8 cellular contexts compared by ENCODE assay signal in genomic region chr12:121590476-121591143, GRCh38. TPM values are rescaled to one million over a fixed set of nuclear protein-coding genes. Genes with fewer than 3 reads are reported as not detected.
DNase-seq lines count a peak whose midpoint lies in the region; ATAC-seq, FAIRE-seq and TF ChIP-seq lines count a peak whose summit lies in the region.

No MANE protein-coding gene starts in this region.

- H3K4me3 ChIP-seq in mononuclear cell (ENCODE audit: low read length): peak overlapping the region; percentile 32

- H3K4me1 Mint-ChIP-seq in WTC11: peaks cover 31% of the 10 kb centered on the region

- CTCF ChIA-PET in WTC11 (lab: Charles Lee): no interaction called here

- H3K36me3 Mint-ChIP-seq in WTC11: peaks cover 7% of the 10 kb centered on the region

- TF ChIP-seq CTCF in WTC11 (IDR thresholded peaks at IDR 0.05): no peak

- no peaks in the 10 kb centered on the region for H3K27me3 Mint-ChIP-seq in WTC11 (ENCODE audit: low read depth)

- H3K27ac Mint-ChIP-seq in WTC11: peak overlapping the region; percentile 98

- FAIRE-seq in GM12891 (lab: Jason Lieb, UNC): peak; percentile 62

- no peaks in the 10 kb centered on the region for H3K9me3 ChIP-seq in mononuclear cell (ENCODE audit: low read depth, low read length)

- H3K9me3 Mint-ChIP-seq in WTC11: no peaks in the 10 kb centered on the region

- TF ChIP-seq POLR2A in GM12891 (IDR thresholded peaks at IDR 0.05; ENCODE audit: low read depth, low read length): no peak

- peak overlapping the region; percentile 47 for H3K4me3 Mint-ChIP-seq in WTC11

- H3K4me1 ChIP-seq in mononuclear cell (ENCODE audit: insufficient read depth, low read length): peaks cover 38% of the 10 kb centered on the region

- POLR2A ChIA-PET in WTC11 (lab: Charles Lee): interaction anchor here (1.8 kb wide), 1 partner anchor 13 kb away, joined by 6 read pairs; no protein-coding TSS in a partner anchor

- H3K27me3 ChIP-seq in mononuclear cell (ENCODE audit: insufficient read depth, low read length): no peaks in the 10 kb centered on the region

- DNase-seq in GM12891 (ENCODE audit: insufficient read length, low spot score) (no peak), WTC11 (ENCODE audit: low spot score) (no peak), stromal cell of bone marrow (ENCODE audit: low read depth) (peak; percentile 70), NCI-H146 treated with DMSO at 0.1 percent for 48 hours (lab: John Stamatoyannopoulos, UW; ENCODE audit: unreplicated experiment) (no peak)
- peak; percentile 84 for DNase-seq in central memory CD4-positive, alpha-beta T cell

- ATAC-seq in HG03064 (IDR thresholded peaks at IDR 0.05; ENCODE audit: low read depth, unreplicated experiment) (peak; percentile 45), WTC11 (peak; percentile 48), HG02973 (IDR thresholded peaks at IDR 0.05; ENCODE audit: unreplicated experiment) (no peak)

TF ChIP-seq in GM12891, 5 proteins besides CTCF, POLR2A, EP300 and RAD21:
- TF ChIP-seq SPI1 (IDR thresholded peaks at IDR 0.05; ENCODE audit: low read depth, low read length) (peak; percentile 0; the same call in 1 of the 2 replicates), POLR2AphosphoS5 (IDR thresholded peaks at IDR 0.05; ENCODE audit: low read depth, low read length) (no peak)

TF ChIP-seq in WTC11, 78 proteins besides CTCF, POLR2A, EP300 and RAD21:
- TF ChIP-seq ZNF263 (CRISPR knock-in tag; IDR thresholded peaks at IDR 0.05; ENCODE audit: low read depth): no peak
- no peak for TF ChIP-seq HMGA2 (CRISPR knock-in tag; IDR thresholded peaks at IDR 0.05)
- TF ChIP-seq MYBL2 (CRISPR knock-in tag; IDR thresholded peaks at IDR 0.05): no peak
- no peak for TF ChIP-seq OVOL2 (CRISPR knock-in tag; IDR thresholded peaks at IDR 0.05; ENCODE audit: borderline replicate concordance)
- TF ChIP-seq ZNF532 (CRISPR knock-in tag; IDR thresholded peaks at IDR 0.05; ENCODE audit: borderline replicate concordance): no peak
- no peak for TF ChIP-seq E2F4 (CRISPR knock-in tag; IDR thresholded peaks at IDR 0.05; ENCODE audit: borderline replicate concordance, low read depth)
- no peak for TF ChIP-seq ATF2 (CRISPR knock-in tag; IDR thresholded peaks at IDR 0.05; ENCODE audit: borderline replicate concordance, low read depth)
- no peak for TF ChIP-seq ZNF512 (CRISPR knock-in tag; IDR thresholded peaks at IDR 0.05; ENCODE audit: borderline replicate concordance)
TF ChIP-seq in WTC11: peak in this region for 0.

RNA-seq across cellular contexts. Expression of gene KDM2B, which starts 9.8 kb away (rescaled TPM):
- 68.9 TPM for polyA plus RNA-seq in GM12891 (2012; ENCODE audit: low read depth, missing spikeins)
- total RNA-seq in WTC11 (2021) (147 to 155 TPM (median 152 TPM) in 3 replicates), mononuclear cell (63.7 TPM)

RNA-seq across cellular contexts. Expression of gene ORAI1, which starts 35.7 kb away (rescaled TPM):
- polyA plus RNA-seq in GM12891 (2012; ENCODE audit: low read depth, missing spikeins): 16.9 TPM
- total RNA-seq in WTC11 (2021): 27.7 to 28.9 TPM (median 28.6 TPM) in 3 replicates
- total RNA-seq in mononuclear cell: 31.3 TPM

Comparison
In these comparisons a context has a peak if more than half of its experiments do, and no peak if none do; other contexts are left out.
1. DNase-seq: peak in central memory CD4-positive, alpha-beta T cell (single experiment) and stromal cell of bone marrow (single experiment); none in GM12891 (single experiment), WTC11 (single experiment) and NCI-H146 treated with DMSO at 0.1 percent for 48 hours (single experiment).